In genomic region chr10:72050873-72051272, GRCh38 we compare ENCODE assay signal across 31 cellular contexts. TPM values are rescaled to one million over a fixed set of nuclear protein-coding genes. Genes with fewer than 3 reads are reported as not detected.
"Had no signal": no experiment of that assay in that cellular context is flagged by ENCODE, and none has a peak within 500 bp of the region (broad histone marks: within the 10 kb centered on the region; RNA-seq: fewer than 3 reads in every experiment).

No MANE protein-coding gene starts in this region.

- H3K27ac ChIP-seq: Peyer's patch, RWPE1, SJSA1, WERI-Rb-1 had no signal

- H3K4me1 ChIP-seq: Peyer's patch, SJSA1 had no signal

- DNase-seq: activated CD4-positive, alpha-beta memory T cell treated with anti-CD3 and anti-CD28 coated beads, Interleukin-2, amount 10 ng/mL, durations not matched to agents 7 days and 5 days; activated CD4-positive, alpha-beta T cell treated with anti-CD3 and anti-CD28 coated beads for 1 hour; activated CD4-positive, alpha-beta T cell treated with anti-CD3 and anti-CD28 coated beads for 48 hours; activated CD4-positive, CD25-positive, alpha-beta regulatory T cell; activated CD8-positive, alpha-beta memory T cell treated with anti-CD3 and anti-CD28 coated beads for 24 hours; activated CD8-positive, alpha-beta memory T cell treated with anti-CD3 and anti-CD28 coated beads, Interleukin-2, amount 10 ng/mL, durations not matched to agents 7 days and 5 days; activated CD8-positive, alpha-beta memory T cell treated with anti-CD3 and anti-CD28 coated beads, Interleukin-2, amount 50 U/mL, for 48 hours; activated effector memory CD4-positive, alpha-beta T cell treated with Interleukin-2 at 50 U/mL for 16 hours; activated naive CD4-positive, alpha-beta T cell treated with anti-CD3 and anti-CD28 coated beads, Interleukin-2, amount 10 ng/mL, durations not matched to agents 7 days and 5 days; activated naive CD8-positive, alpha-beta T cell treated with anti-CD3 and anti-CD28 coated beads, Interleukin-2, amount 50 U/mL, for 24 hours; activated T-cell treated with anti-CD3 and anti-CD28 coated beads, Interleukin-2, amount 50 U/mL, for 48 hours; anterior cingulate cortex; central memory CD4-positive, alpha-beta T cell; KBM-7; NCI-H1105; NCI-H1417 treated with DMSO at 0.1 percent for 48 hours; NCI-H1930; NCI-H2081 treated with DMSO at 0.1 percent for 48 hours; NCI-H226; NCI-H446 treated with DMSO at 0.1 percent for 48 hours; Peyer's patch; SHP77 treated with DMSO at 0.1 percent for 48 hours; SK-N-SH had no signal

- H3K9me3 Mint-ChIP-seq: activated CD4-positive, alpha-beta memory T cell treated with anti-CD3 and anti-CD28 coated beads, Interleukin-2, amount 10 ng/mL, durations not matched to agents 7 days and 5 days; activated naive CD8-positive, alpha-beta T cell treated with anti-CD3 and anti-CD28 coated beads, Interleukin-2, amount 50 U/mL, for 24 hours; T-helper 1 cell treated with Interleukin-12 subunit alpha and Interleukin-12 subunit beta and Interleukin-4 antibody, amounts not matched to agents 30 μg/mL and 1 μg/mL, for 36 hours had no signal

- H3K27me3 Mint-ChIP-seq: activated CD8-positive, alpha-beta memory T cell treated with anti-CD3 and anti-CD28 coated beads, Interleukin-2, amount 10 ng/mL, durations not matched to agents 7 days and 5 days; activated naive CD8-positive, alpha-beta T cell; activated naive CD8-positive, alpha-beta T cell treated with anti-CD3 and anti-CD28 coated beads, Interleukin-2, amount 50 U/mL, for 24 hours; IgD-negative memory B cell had no signal

- H3K4me3 Mint-ChIP-seq: activated CD4-positive, alpha-beta memory T cell treated with anti-CD3 and anti-CD28 coated beads, Interleukin-2, amount 10 ng/mL, durations not matched to agents 7 days and 5 days; activated CD8-positive, alpha-beta memory T cell treated with anti-CD3 and anti-CD28 coated beads, Interleukin-2, amount 10 ng/mL, durations not matched to agents 7 days and 5 days; activated naive CD4-positive, alpha-beta T cell treated with anti-CD3 and anti-CD28 coated beads, Interleukin-2, amount 10 ng/mL, durations not matched to agents 7 days and 5 days; activated naive CD8-positive, alpha-beta T cell; activated naive CD8-positive, alpha-beta T cell treated with anti-CD3 and anti-CD28 coated beads, Interleukin-2, amount 50 U/mL, for 24 hours; brain; IgD-negative memory B cell; T-helper 1 cell treated with Interleukin-12 subunit alpha and Interleukin-12 subunit beta and Interleukin-4 antibody, amounts not matched to agents 30 μg/mL and 1 μg/mL, for 36 hours had no signal

- H3K9ac ChIP-seq: SK-N-SH had no signal

- H3K27me3 ChIP-seq: Peyer's patch, SJSA1 had no signal

- H3K27ac Mint-ChIP-seq: activated CD4-positive, alpha-beta memory T cell treated with anti-CD3 and anti-CD28 coated beads, Interleukin-2, amount 10 ng/mL, durations not matched to agents 7 days and 5 days; activated CD8-positive, alpha-beta memory T cell treated with anti-CD3 and anti-CD28 coated beads, Interleukin-2, amount 10 ng/mL, durations not matched to agents 7 days and 5 days; activated naive CD4-positive, alpha-beta T cell treated with anti-CD3 and anti-CD28 coated beads, Interleukin-2, amount 10 ng/mL, durations not matched to agents 7 days and 5 days; activated naive CD8-positive, alpha-beta T cell; IgD-negative memory B cell; T-helper 1 cell treated with Interleukin-12 subunit alpha and Interleukin-12 subunit beta and Interleukin-4 antibody, amounts not matched to agents 30 μg/mL and 1 μg/mL, for 36 hours had no signal

- H3K36me3 ChIP-seq: Peyer's patch, SJSA1, WERI-Rb-1 had no signal

- ATAC-seq: activated CD8-positive, alpha-beta memory T cell treated with anti-CD3 and anti-CD28 coated beads, Interleukin-2, amount 10 ng/mL, durations not matched to agents 7 days and 5 days had no signal

- H3K36me3 Mint-ChIP-seq: activated CD8-positive, alpha-beta memory T cell treated with anti-CD3 and anti-CD28 coated beads, Interleukin-2, amount 10 ng/mL, durations not matched to agents 7 days and 5 days; activated naive CD4-positive, alpha-beta T cell treated with anti-CD3 and anti-CD28 coated beads, Interleukin-2, amount 10 ng/mL, durations not matched to agents 7 days and 5 days; activated naive CD8-positive, alpha-beta T cell had no signal

- FAIRE-seq: bronchial epithelial cell had no signal

- H3K9me3 ChIP-seq: Peyer's patch, SK-N-SH had no signal

- H3K4me2 ChIP-seq: SK-N-SH had no signal

- H3K9me2 ChIP-seq: SK-N-SH had no signal

- H3K4me3 ChIP-seq: Peyer's patch, SJSA1 had no signal

RNA-seq across cellular contexts. Expression of gene SPOCK2, which starts 37.5 kb away (rescaled TPM):
- total RNA-seq: SJSA1 had no signal
